In genomic region chr11:11135820-11136476, GRCh38 we compare ENCODE assay signal across 27 cellular contexts.
A peak's percentile ranks its signal among the peaks of the same experiment; 100 is the strongest.
DNase-seq lines count a peak whose midpoint lies in the region; ATAC-seq and TF ChIP-seq lines count a peak whose summit lies in the region.
"Had no signal": no experiment of that assay in that cellular context is flagged by ENCODE, and none has a peak within 500 bp of the region (broad histone marks: within the 10 kb centered on the region; RNA-seq: fewer than 3 reads in every experiment).

No MANE protein-coding gene starts in this region.

- no peaks in the 10 kb centered on the region for H3K79me1 ChIP-seq in mesendoderm (ENCODE audit: low read length)

- TF ChIP-seq CTCF in OCI-LY7 (conservative IDR thresholded peaks at IDR 0.05; ENCODE audit: low read length): no peak

- POLR2A ChIA-PET in OCI-LY7 (lab: Charles Lee): no interaction called here

- no peak overlapping the region for H2BK5ac ChIP-seq in mesendoderm (ENCODE audit: low read length)

- peak; percentile 24 for DNase-seq in NCI-H510A treated with DMSO at 0.1 percent for 48 hours (lab: John Stamatoyannopoulos, UW)
- DNase-seq in NCI-H510A (lab: John Stamatoyannopoulos, UW): no peak
- no peak for DNase-seq in T-helper 17 cell
- DNase-seq in mesendoderm: peak; percentile 57
- no peak for DNase-seq in T-helper 9 cell
- no peak for DNase-seq in sciatic nerve (ENCODE audit: low spot score)
- DNase-seq in OCI-LY7 (ENCODE audit: low spot score): no peak
- no peak for DNase-seq in activated CD4-positive, alpha-beta T cell treated with anti-CD3 and anti-CD28 coated beads for 1 hour
- DNase-seq: activated CD4-positive, alpha-beta memory T cell treated with anti-CD3 and anti-CD28 coated beads, Interleukin-2, amount 10 ng/mL, durations not matched to agents 7 days and 5 days; activated CD8-positive, alpha-beta memory T cell treated with anti-CD3 and anti-CD28 coated beads, Interleukin-2, amount 50 U/mL, for 48 hours; AML-193; CD4-positive, alpha-beta T cell; kidney; lower lobe of right lung; NCI-H1436; posterior cingulate gyrus; stimulated activated CD4-positive, alpha-beta T cell treated with anti-CD3 and anti-CD28 coated beads, Interleukin-15, amount 100 ng/mL, for 24 hours; stimulated activated naive CD4-positive, alpha-beta T cell; T-cell; uterus had no signal

- H3K36me3 Mint-ChIP-seq in T-helper 17 cell (ENCODE audit: low read depth): peaks cover 2% of the 10 kb centered on the region
- H3K36me3 Mint-ChIP-seq: activated naive CD4-positive, alpha-beta T cell treated with anti-CD3 and anti-CD28 coated beads, Interleukin-2, amount 50 U/mL, for 72 hours; T-cell had no signal

- no peak overlapping the region for H3K4me3 Mint-ChIP-seq in T-helper 17 cell
- H3K4me3 Mint-ChIP-seq: activated CD4-positive, alpha-beta memory T cell treated with anti-CD3 and anti-CD28 coated beads, Interleukin-2, amount 10 ng/mL, durations not matched to agents 7 days and 5 days; CD4-positive, alpha-beta T cell; T-cell had no signal

- H3K4me3 ChIP-seq in mesendoderm (ENCODE audit: low read length) (no peak overlapping the region), OCI-LY7 (ENCODE audit: low read depth, low read length, poor library complexity, severe bottlenecking) (no peak overlapping the region)
- H3K4me3 ChIP-seq: A549, breast epithelium, lower lobe of right lung, SJSA1, uterus had no signal

- no peak overlapping the region for H4K5ac ChIP-seq in mesendoderm (ENCODE audit: low read length)

- H3K27me3 ChIP-seq in mesendoderm (ENCODE audit: insufficient read depth, low read length, poor library complexity): no peaks in the 10 kb centered on the region
- H3K27me3 ChIP-seq: breast epithelium, SJSA1, uterus had no signal

- no peak overlapping the region for H3K23ac ChIP-seq in mesendoderm (ENCODE audit: low read length)

- no peak overlapping the region for H3K9ac ChIP-seq in mesendoderm (ENCODE audit: low read length)
- H3K9ac ChIP-seq: KMS-11 had no signal

- WGBS in mesendoderm (ENCODE audit: extremely low coverage, insufficient coverage, low lambda C conversion rate): no CpG with 5 or more reads among the region's 2 CpGs

- no peak overlapping the region for H4K8ac ChIP-seq in mesendoderm (ENCODE audit: low read depth, low read length)

- no peaks in the 10 kb centered on the region for H3K36me3 ChIP-seq in mesendoderm (ENCODE audit: control insufficient read depth, insufficient read depth, low read length)
- H3K36me3 ChIP-seq in OCI-LY7 (ENCODE audit: insufficient read depth, low read length): no peaks in the 10 kb centered on the region
- H3K36me3 ChIP-seq: breast epithelium, lower lobe of right lung, SJSA1, uterus had no signal

- no peak overlapping the region for H2AK5ac ChIP-seq in mesendoderm (ENCODE audit: low read length)

- H3K4me1 ChIP-seq in mesendoderm (ENCODE audit: control insufficient read depth, low read depth, low read length) (no peaks in the 10 kb centered on the region), OCI-LY7 (ENCODE audit: insufficient read depth, low read length, poor library complexity, severe bottlenecking) (no peaks in the 10 kb centered on the region)
- H3K4me1 ChIP-seq: A549, breast epithelium, SJSA1, uterus had no signal

- ATAC-seq in T-helper 17 cell: no peak
- no peak for ATAC-seq in sciatic nerve
- ATAC-seq: A549; activated CD4-positive, CD25-positive, alpha-beta regulatory T cell treated with anti-CD3 and anti-CD28 coated beads, Interleukin-2, amount 50 U/mL, for 24 hours; activated naive CD4-positive, alpha-beta T cell treated with anti-CD3 and anti-CD28 coated beads, Interleukin-2, amount 50 U/mL, for 72 hours; lower lobe of right lung; T-cell had no signal

- H4K20me1 ChIP-seq in OCI-LY7 (ENCODE audit: insufficient read depth, low read length): no peaks in the 10 kb centered on the region

- H3K4me2 ChIP-seq in mesendoderm (ENCODE audit: low read length) (no peak overlapping the region), OCI-LY7 (ENCODE audit: low read length) (no peak overlapping the region)
- H3K4me2 ChIP-seq: A549, KMS-11 had no signal

- no peak overlapping the region for H2BK15ac ChIP-seq in mesendoderm (replicated peaks; ENCODE audit: low read depth)

- BruUV-seq in OCI-LY7 (replicated peaks; lab: Mats Ljungman, UMichigan): no TSS peak

- H3K27ac ChIP-seq in mesendoderm (ENCODE audit: low read depth, low read length) (no peak overlapping the region), OCI-LY7 (ENCODE audit: low read depth, low read length, poor library complexity, severe bottlenecking) (no peak overlapping the region)
- H3K27ac ChIP-seq: A549, breast epithelium, epithelial cell of prostate, KMS-11, lower lobe of right lung, SJSA1, uterus had no signal

- H3K4ac ChIP-seq in mesendoderm (ENCODE audit: low read depth, low read length): no peak overlapping the region

- H3K4me1 Mint-ChIP-seq in T-helper 17 cell: peaks cover 11% of the 10 kb centered on the region

- no peak overlapping the region for H2BK120ac ChIP-seq in mesendoderm (ENCODE audit: low read depth, low read length)

- H3K9me3 ChIP-seq in T-helper 17 cell (ENCODE audit: control insufficient read depth, low read length, poor library complexity, severe bottlenecking) (no peaks in the 10 kb centered on the region), OCI-LY7 (ENCODE audit: low read length) (no peaks in the 10 kb centered on the region)
- H3K9me3 ChIP-seq: breast epithelium, lower lobe of right lung, SJSA1, uterus had no signal

- peak overlapping the region; percentile 29 for H3K27ac Mint-ChIP-seq in T-helper 17 cell
- H3K27ac Mint-ChIP-seq: activated CD4-positive, alpha-beta memory T cell treated with anti-CD3 and anti-CD28 coated beads, Interleukin-2, amount 10 ng/mL, durations not matched to agents 7 days and 5 days; activated naive CD4-positive, alpha-beta T cell treated with anti-CD3 and anti-CD28 coated beads, Interleukin-2, amount 50 U/mL, for 72 hours; CD4-positive, alpha-beta T cell; T-cell had no signal

- no peak overlapping the region for H2AFZ ChIP-seq in OCI-LY7 (ENCODE audit: low read length)

- H3K9me2 ChIP-seq in OCI-LY7 (ENCODE audit: insufficient read depth, low read length): no peaks in the 10 kb centered on the region

- H3K79me2 ChIP-seq in mesendoderm (ENCODE audit: control insufficient read depth, insufficient read depth, low read length) (no peaks in the 10 kb centered on the region), OCI-LY7 (ENCODE audit: insufficient read depth, low read depth, low read length) (no peaks in the 10 kb centered on the region)

- intact Hi-C loops in sciatic nerve (cut with DNase I): no loop called here
- intact Hi-C loops in OCI-LY7 (cut with micrococcal nuclease; ENCODE audit: unreplicated experiment): no loop called here

- CTCF ChIA-PET in OCI-LY7 (lab: Charles Lee; ENCODE audit: unreplicated experiment): no interaction called here

- no peak overlapping the region for H3K18ac ChIP-seq in mesendoderm (ENCODE audit: low read length)

- no peaks in the 10 kb centered on the region for H3K27me3 Mint-ChIP-seq in T-helper 17 cell
- H3K27me3 Mint-ChIP-seq: CD4-positive, alpha-beta T cell had no signal

- H3K56ac ChIP-seq in mesendoderm (ENCODE audit: low read length): no peak overlapping the region

Comparison
In these comparisons a context has a peak if more than half of its experiments do, and no peak if none do; other contexts are left out.
1. DNase-seq: peak in NCI-H510A treated with DMSO at 0.1 percent for 48 hours (single experiment) and mesendoderm (single experiment); none in NCI-H510A (single experiment), T-helper 17 cell (0 of 3), T-helper 9 cell (single experiment), sciatic nerve (single experiment), OCI-LY7 (single experiment) and activated CD4-positive, alpha-beta T cell treated with anti-CD3 and anti-CD28 coated beads for 1 hour (single experiment).